8 cellular contexts compared by ENCODE assay signal in genomic region chr9:128159784-128160602, GRCh38. TPM values are rescaled to one million over a fixed set of nuclear protein-coding genes. Genes with fewer than 3 reads are reported as not detected.
DNase-seq lines count a peak whose midpoint lies in the region; ATAC-seq and TF ChIP-seq lines count a peak whose summit lies in the region.

Gene BBLN, plus strand, starts transcription at chr9:128160265. Its CDS starts 143 bp downstream, at chr9:128160408.

- DNase-seq in NCI-H1436 (lab: John Stamatoyannopoulos, UW) (peak; percentile 92), SW480 (ENCODE audit: low spot score) (peak; percentile 87), Right ventricle myocardium superior (peak; percentile 96), tibial artery (peak; percentile 92 to 98)
- peak; percentile 95 for DNase-seq in activated naive CD8-positive, alpha-beta T cell treated with anti-CD3 and anti-CD28 coated beads, Interleukin-2, amount 50 U/mL, for 24 hours

- H3K9me3 Mint-ChIP-seq in activated naive CD8-positive, alpha-beta T cell treated with anti-CD3 and anti-CD28 coated beads, Interleukin-2, amount 50 U/mL, for 24 hours = no peaks in the 10 kb centered on the region

- H3K9me3 ChIP-seq in parathyroid adenoma (ENCODE audit: control insufficient read depth, low read length) = no peaks in the 10 kb centered on the region
- no peaks in the 10 kb centered on the region for H3K9me3 ChIP-seq in tibial artery

- peak; percentile 80 for ATAC-seq in HG02642 (IDR thresholded peaks at IDR 0.05; ENCODE audit: poor library complexity, unreplicated experiment)
- peak; percentile 83 for ATAC-seq in activated naive CD8-positive, alpha-beta T cell treated with anti-CD3 and anti-CD28 coated beads, Interleukin-2, amount 50 U/mL, for 24 hours
- ATAC-seq in Right ventricle myocardium superior (ENCODE audit: poor library complexity) = peak; percentile 96

- peak within 1 kb of the TSS; percentile 83 for H3K4me3 Mint-ChIP-seq in activated naive CD8-positive, alpha-beta T cell treated with anti-CD3 and anti-CD28 coated beads, Interleukin-2, amount 50 U/mL, for 24 hours

- no peaks in the 10 kb centered on the region for H3K79me2 ChIP-seq in parathyroid adenoma

- peaks cover 18% of the 10 kb centered on the region for H3K36me3 Mint-ChIP-seq in activated naive CD8-positive, alpha-beta T cell treated with anti-CD3 and anti-CD28 coated beads, Interleukin-2, amount 50 U/mL, for 24 hours (ENCODE audit: low read depth)

- H3K36me3 ChIP-seq in parathyroid adenoma (ENCODE audit: control insufficient read depth, insufficient read depth, low read length) = no peaks in the 10 kb centered on the region
- H3K36me3 ChIP-seq in tibial artery = peaks cover 12 to 29% (median 22%) of the 10 kb centered on the region in 3 donors

- no peak within 1 kb of the TSS for H3K27ac ChIP-seq in parathyroid adenoma
- H3K27ac ChIP-seq in tibial artery = peak within 1 kb of the TSS; percentile 59 to 73

- intact Hi-C loops in Right ventricle myocardium superior (cut with DNase I) (no loop called here), tibial artery (cut with DNase I; ENCODE audit: low total_unique reads) (no loop called here)

- no peaks in the 10 kb centered on the region for H3K27me3 ChIP-seq in parathyroid adenoma (ENCODE audit: control insufficient read depth, insufficient read depth, low read length)
- H3K27me3 ChIP-seq in tibial artery = no peaks in the 10 kb centered on the region

- peak within 1 kb of the TSS; percentile 97 for H3K4me3 ChIP-seq in GM08714 (ENCODE audit: low read length)
- H3K4me3 ChIP-seq in parathyroid adenoma (ENCODE audit: low read depth, low read length) = peak within 1 kb of the TSS; percentile 58
- peak within 1 kb of the TSS; percentile 74 to 86 for H3K4me3 ChIP-seq in tibial artery

- peaks cover 17% of the 10 kb centered on the region for H3K4me1 Mint-ChIP-seq in activated naive CD8-positive, alpha-beta T cell treated with anti-CD3 and anti-CD28 coated beads, Interleukin-2, amount 50 U/mL, for 24 hours

- H3K27me3 Mint-ChIP-seq in activated naive CD8-positive, alpha-beta T cell treated with anti-CD3 and anti-CD28 coated beads, Interleukin-2, amount 50 U/mL, for 24 hours = no peaks in the 10 kb centered on the region

- no peaks in the 10 kb centered on the region for H3K4me1 ChIP-seq in parathyroid adenoma
- peaks cover 0 to 34% (median 21%) of the 10 kb centered on the region in 4 donors for H3K4me1 ChIP-seq in tibial artery

- H3K4me2 ChIP-seq in parathyroid adenoma (ENCODE audit: low read length) = peak within 1 kb of the TSS; percentile 96

- no peak within 1 kb of the TSS for H3K9ac ChIP-seq in parathyroid adenoma

- H2AFZ ChIP-seq in parathyroid adenoma = peak within 1 kb of the TSS; percentile 58

- TF ChIP-seq CTCF in parathyroid adenoma (IDR thresholded peaks at IDR 0.05) = no peak
- TF ChIP-seq CTCF in tibial artery (IDR thresholded peaks at IDR 0.05) = no peak

- H3K27ac Mint-ChIP-seq in activated naive CD8-positive, alpha-beta T cell treated with anti-CD3 and anti-CD28 coated beads, Interleukin-2, amount 50 U/mL, for 24 hours = peak within 1 kb of the TSS; percentile 76

RNA-seq across cellular contexts. Expression of gene BBLN, which starts in this region (rescaled TPM):
- 31.3 TPM for total RNA-seq in Right ventricle myocardium superior
